In the genomic region with DNA sequence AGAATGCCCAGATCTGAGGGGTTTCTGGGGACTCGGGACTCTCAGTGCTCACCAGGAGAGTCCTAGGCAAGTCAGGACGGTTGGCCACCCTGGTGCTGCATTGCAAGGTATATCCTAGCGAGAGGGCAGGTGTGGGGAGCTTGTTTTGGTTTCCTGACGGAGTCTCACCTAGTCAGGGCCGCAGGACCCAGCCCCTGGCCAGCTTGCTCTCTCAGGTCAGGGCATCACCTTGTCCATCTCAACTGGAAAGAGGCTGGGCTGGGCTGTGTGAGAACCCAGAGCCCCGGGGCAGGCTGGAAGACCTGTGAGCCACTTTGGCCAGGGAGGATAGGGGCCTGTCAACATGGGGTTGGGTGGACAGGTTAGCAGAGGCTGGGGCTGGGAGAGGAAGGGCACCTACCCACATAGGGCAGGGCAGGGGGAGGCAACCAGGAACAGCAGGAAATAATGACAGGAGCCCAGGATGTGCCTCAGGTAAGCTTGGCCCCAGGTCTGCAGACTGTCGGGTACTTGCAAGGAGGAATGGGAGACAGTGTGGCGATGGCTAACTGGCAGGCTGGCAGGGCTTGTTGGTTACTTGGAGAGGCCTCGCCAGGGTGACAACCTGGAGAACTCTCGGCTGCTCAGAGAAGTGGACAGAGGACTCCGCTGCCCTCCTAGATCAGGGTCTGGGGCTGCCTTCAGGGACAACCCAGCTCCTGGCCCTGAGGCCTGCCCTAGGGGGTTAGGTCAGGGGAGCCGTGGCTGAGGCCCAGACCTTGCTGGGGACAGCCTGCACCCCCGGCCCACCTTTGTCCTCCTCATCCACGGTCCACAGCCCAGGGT, we compare ENCODE assay signal across 1 cellular context.
TF ChIP-seq lines count a peak whose summit lies in the region.

No MANE protein-coding gene starts in this region.

TF ChIP-seq in IMR-90, 13 proteins besides CTCF, POLR2A, EP300 and RAD21:
- TF ChIP-seq FOS (IDR thresholded peaks at IDR 0.05; ENCODE audit: low read depth, low read length) (no peak), BHLHE40 (IDR thresholded peaks at IDR 0.05; ENCODE audit: low read depth, low read length) (no peak), NFE2L2 (IDR thresholded peaks at IDR 0.05; ENCODE audit: low read depth, low read length) (no peak), MAZ (IDR thresholded peaks at IDR 0.05; ENCODE audit: borderline replicate concordance, low read depth, low read length) (no peak), SMC3 (IDR thresholded peaks at IDR 0.05; ENCODE audit: low read depth, low read length) (no peak), RFX5 (IDR thresholded peaks at IDR 0.05; ENCODE audit: low read depth, low read length) (no peak), CEBPB (IDR thresholded peaks at IDR 0.05; ENCODE audit: low read depth, low read length) (no peak), CHD1 (IDR thresholded peaks at IDR 0.05; ENCODE audit: low read depth, low read length) (no peak), RCOR1 (IDR thresholded peaks at IDR 0.05; ENCODE audit: insufficient replicate concordance, low read length) (no peak), MXI1 (IDR thresholded peaks at IDR 0.05; ENCODE audit: borderline replicate concordance, low read depth, low read length) (no peak)
- TF ChIP-seq, protein P1, sequence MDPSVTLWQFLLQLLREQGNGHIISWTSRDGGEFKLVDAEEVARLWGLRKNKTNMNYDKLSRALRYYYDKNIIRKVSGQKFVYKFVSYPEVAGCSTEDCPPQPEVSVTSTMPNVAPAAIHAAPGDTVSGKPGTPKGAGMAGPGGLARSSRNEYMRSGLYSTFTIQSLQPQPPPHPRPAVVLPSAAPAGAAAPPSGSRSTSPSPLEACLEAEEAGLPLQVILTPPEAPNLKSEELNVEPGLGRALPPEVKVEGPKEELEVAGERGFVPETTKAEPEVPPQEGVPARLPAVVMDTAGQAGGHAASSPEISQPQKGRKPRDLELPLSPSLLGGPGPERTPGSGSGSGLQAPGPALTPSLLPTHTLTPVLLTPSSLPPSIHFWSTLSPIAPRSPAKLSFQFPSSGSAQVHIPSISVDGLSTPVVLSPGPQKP (IDR thresholded peaks at IDR 0.05; ENCODE audit: borderline replicate concordance, low read depth, low read length) = no peak
- TF ChIP-seq, protein P2, sequence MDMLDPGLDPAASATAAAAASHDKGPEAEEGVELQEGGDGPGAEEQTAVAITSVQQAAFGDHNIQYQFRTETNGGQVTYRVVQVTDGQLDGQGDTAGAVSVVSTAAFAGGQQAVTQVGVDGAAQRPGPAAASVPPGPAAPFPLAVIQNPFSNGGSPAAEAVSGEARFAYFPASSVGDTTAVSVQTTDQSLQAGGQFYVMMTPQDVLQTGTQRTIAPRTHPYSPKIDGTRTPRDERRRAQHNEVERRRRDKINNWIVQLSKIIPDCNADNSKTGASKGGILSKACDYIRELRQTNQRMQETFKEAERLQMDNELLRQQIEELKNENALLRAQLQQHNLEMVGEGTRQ (IDR thresholded peaks at IDR 0.05; ENCODE audit: low read depth, low read length) = no peak
TF ChIP-seq in IMR-90: peak in this region for 0.
